Comparison of ENCODE assay signal across 22 cellular contexts in genomic region chr16:57794849-57795430, GRCh38. TPM values are rescaled to one million over a fixed set of nuclear protein-coding genes. Genes with fewer than 3 reads are reported as not detected.
A peak's percentile ranks its signal among the peaks of the same experiment; 100 is the strongest.
DNase-seq lines count a peak whose midpoint lies in the region; ATAC-seq, FAIRE-seq and TF ChIP-seq lines count a peak whose summit lies in the region.
"Had no signal": no experiment of that assay in that cellular context is flagged by ENCODE, and none has a peak within 500 bp of the region (broad histone marks: within the 10 kb centered on the region; RNA-seq: fewer than 3 reads in every experiment).

No MANE protein-coding gene starts in this region.

- H3K36me3 Mint-ChIP-seq in nephron (ENCODE audit: low read depth), result no peaks in the 10 kb centered on the region
- H3K36me3 Mint-ChIP-seq: activated CD8-positive, alpha-beta memory T cell treated with anti-CD3 and anti-CD28 coated beads, Interleukin-2, amount 10 ng/mL, durations not matched to agents 7 days and 5 days; CD8-positive, alpha-beta T cell; stimulated activated naive B cell treated with anti-CD40 and anti-IgM and Interleukin-4, amounts not matched to agents 10 μg/mL and 1 μg/mL and 100 μg/mL, for 72 hours had no signal

- H3K9ac ChIP-seq in KMS-11 (no peak overlapping the region), K562 (ENCODE audit: insufficient read depth in 1 of 2, low read depth in 2 of 2, low read length in 2 of 2) (peak overlapping the region in 1 of 2 experiments; percentile 51; a peak in 2 of 4 replicates)

- TF ChIP-seq CTCF in A673 (conservative IDR thresholded peaks at IDR 0.05; ENCODE audit: low read depth, low read length) (no peak), KMS-11 (conservative IDR thresholded peaks at IDR 0.05; ENCODE audit: low read depth, low read length) (no peak), K562 (IDR thresholded peaks at IDR 0.05 in 2 of 3, conservative IDR thresholded peaks at IDR 0.05 in 1 of 3; ENCODE audit: insufficient read depth in 2 of 3, low read depth in 1 of 3, low read length in 3 of 3) (no peak), nephron (IDR thresholded peaks at IDR 0.05; ENCODE audit: unreplicated experiment in 3 of 3) (no peak), ovary (IDR thresholded peaks at IDR 0.05) (no peak)

- H3K36me3 ChIP-seq in A673 (ENCODE audit: insufficient read depth, low read length, poor library complexity, severe bottlenecking) (peaks cover 75% of the 10 kb centered on the region), KMS-11 (ENCODE audit: insufficient read depth) (no peaks in the 10 kb centered on the region), K562 (ENCODE audit: control insufficient read depth, insufficient read depth, low read length) (peaks cover 82% of the 10 kb centered on the region), ovary (no peaks in the 10 kb centered on the region)
- H3K36me3 ChIP-seq: colonic mucosa had no signal

- no peak for TF ChIP-seq EP300 in K562 (IDR thresholded peaks at IDR 0.05; ENCODE audit: low read length)
- TF ChIP-seq EP300 in ovary (IDR thresholded peaks at IDR 0.05), result no peak

- H2AFZ ChIP-seq in KMS-11 (ENCODE audit: low read depth), result peak overlapping the region; percentile 38; the same call in 1 of the 2 replicates
- no peak overlapping the region for H2AFZ ChIP-seq in K562 (ENCODE audit: low read depth, low read length)

- H3K4me1 ChIP-seq in A673 (ENCODE audit: insufficient read depth, low read length, poor library complexity, severe bottlenecking), result peaks cover 29% of the 10 kb centered on the region
- H3K4me1 ChIP-seq in KMS-11 (ENCODE audit: low read depth, poor library complexity, severe bottlenecking), result peaks cover 31% of the 10 kb centered on the region
- peaks cover 18 to 38% of the 10 kb centered on the region in 2 experiments for H3K4me1 ChIP-seq in K562 (replicated peaks in 1 of 2; ENCODE audit: control insufficient read depth in 2 of 2, insufficient read depth in 2 of 2, low read length in 2 of 2)
- H3K4me1 ChIP-seq in ovary (ENCODE audit: insufficient read depth), result no peaks in the 10 kb centered on the region

- H3K27ac ChIP-seq in A673 (ENCODE audit: low read depth, low read length, poor library complexity, severe bottlenecking), result peak overlapping the region; percentile 94
- H3K27ac ChIP-seq in KMS-11, result no peak overlapping the region
- H3K27ac ChIP-seq in K562 (ENCODE audit: extremely low read depth, low read depth, low read length), result no peak overlapping the region
- H3K27ac ChIP-seq in ovary, result no peak overlapping the region
- H3K27ac ChIP-seq: colonic mucosa had no signal

- CTCF ChIA-PET in A673 (lab: Charles Lee) (interaction anchor here (0.9 to 1.3 kb wide), 3 partner anchors 19 to 104 kb away, joined by 3 to 14 read pairs (median 3); no protein-coding TSS in a partner anchor), K562 (lab: Yijun Ruan, JAX; ENCODE audit: low intra/inter-chr PET ratio) (no interaction called here)

- H3K9me1 ChIP-seq in K562 (ENCODE audit: control insufficient read depth, insufficient read depth, low read length), result no peaks in the 10 kb centered on the region

- no peaks in the 10 kb centered on the region for H3K9me3 ChIP-seq in A673 (ENCODE audit: low read depth, low read length, poor library complexity, severe bottlenecking)
- no peaks in the 10 kb centered on the region for H3K9me3 ChIP-seq in K562 (replicated peaks; ENCODE audit: control insufficient read depth, insufficient read depth, low read depth, low read length)
- no peaks in the 10 kb centered on the region for H3K9me3 ChIP-seq in ovary
- H3K9me3 ChIP-seq: colonic mucosa had no signal

- H3K4me2 ChIP-seq in KMS-11 (no peak overlapping the region), K562 (ENCODE audit: insufficient read depth, low read length) (no peak overlapping the region)

- in situ Hi-C loops in K562 (cut with MboI), result no loop called here

- peak overlapping the region in 2 of 3 experiments; percentile 63 to 68 for H3K27ac Mint-ChIP-seq in nephron
- H3K27ac Mint-ChIP-seq: activated B cell treated with CpG ODN at 0.5 μM for 24 hours; activated CD8-positive, alpha-beta memory T cell treated with anti-CD3 and anti-CD28 coated beads, Interleukin-2, amount 10 ng/mL, durations not matched to agents 7 days and 5 days; activated naive CD8-positive, alpha-beta T cell treated with anti-CD3 and anti-CD28 coated beads, Interleukin-2, amount 50 U/mL, for 24 hours; activated T-cell treated with anti-CD3 and anti-CD28 coated beads, Interleukin-2, amount 50 U/mL, for 72 hours; B cell; CD8-positive, alpha-beta T cell; stimulated activated naive B cell treated with anti-CD40 and anti-IgM and Interleukin-4, amounts not matched to agents 10 μg/mL and 1 μg/mL and 100 μg/mL, for 72 hours had no signal

- ATAC-seq in K562 (no peak; the same call in 2 of the 3 replicates), GM19328 (IDR thresholded peaks at IDR 0.05; ENCODE audit: unreplicated experiment) (no peak)

- TF ChIP-seq POLR2A in K562 (conservative IDR thresholded peaks at IDR 0.05) (no peak), ovary (IDR thresholded peaks at IDR 0.05) (no peak)

- no peak for DNase-seq in A673 (ENCODE audit: low spot score)
- no peak for DNase-seq in K562 (ENCODE audit: extremely low read depth in 1 of 4, low spot score in 3 of 4)
- DNase-seq in stimulated activated CD4-positive, alpha-beta T cell treated with anti-CD3 and anti-CD28 coated beads, Interleukin-1b, Interleukin-23, amount 100 ng/mL, for 48 hours, result no peak
- no peak for DNase-seq in iPS-NIHi7 (ENCODE audit: extremely low spot score)
- DNase-seq in ovary, result no peak
- DNase-seq: activated B cell treated with CpG ODN at 0.5 μM for 24 hours; activated naive CD4-positive, alpha-beta T cell; activated naive CD8-positive, alpha-beta T cell treated with anti-CD3 and anti-CD28 coated beads, Interleukin-2, amount 50 U/mL, for 24 hours; colonic mucosa; effector CD8-positive, alpha-beta T cell; NCI-H1417 treated with DMSO at 0.1 percent for 48 hours; stimulated activated naive B cell treated with anti-CD40 and anti-IgM and Interleukin-4, amounts not matched to agents 10 μg/mL and 1 μg/mL and 100 μg/mL, for 72 hours had no signal

- H3K79me2 ChIP-seq in KMS-11 (ENCODE audit: insufficient read depth, low read depth) (no peaks in the 10 kb centered on the region), K562 (ENCODE audit: control insufficient read depth, insufficient read depth, low read length) (peaks cover 26% of the 10 kb centered on the region)

- H3K27me3 ChIP-seq in A673 (replicated peaks; ENCODE audit: insufficient read depth, low read depth, low read length, poor library complexity) (no peaks in the 10 kb centered on the region), KMS-11 (ENCODE audit: insufficient read depth, low read depth) (no peaks in the 10 kb centered on the region), K562 (ENCODE audit: control insufficient read depth in 2 of 2, insufficient read depth in 2 of 2, low read length in 2 of 2) (no peaks in the 10 kb centered on the region), ovary (no peaks in the 10 kb centered on the region)
- H3K27me3 ChIP-seq: colonic mucosa had no signal

- intact Hi-C loops in A673 (cut with micrococcal nuclease; ENCODE audit: unreplicated experiment) (loop anchor here (5.0 kb wide), 2 partner anchors 67 to 207 kb away; partner anchors contain the start of genes USB1 and ZNF319), K562 (cut with micrococcal nuclease) (loop anchor here (1.0 kb wide), 1 partner anchor 68 kb away; no protein-coding TSS in a partner anchor), ovary (cut with DNase I) (loop anchor here in 1 of 4 donors (5.0 kb wide), 1 partner anchor 67 kb away; no protein-coding TSS in a partner anchor)

- peaks cover 8% of the 10 kb centered on the region for H3K27me3 Mint-ChIP-seq in nephron (ENCODE audit: low read depth)

- no peaks in the 10 kb centered on the region for H3K9me3 Mint-ChIP-seq in nephron
- H3K9me3 Mint-ChIP-seq: activated B cell treated with CpG ODN at 0.5 μM for 24 hours; activated naive CD8-positive, alpha-beta T cell treated with anti-CD3 and anti-CD28 coated beads, Interleukin-2, amount 50 U/mL, for 24 hours; activated T-cell treated with anti-CD3 and anti-CD28 coated beads, Interleukin-2, amount 50 U/mL, for 72 hours; CD8-positive, alpha-beta T cell; stimulated activated naive B cell treated with anti-CD40 and anti-IgM and Interleukin-4, amounts not matched to agents 10 μg/mL and 1 μg/mL and 100 μg/mL, for 72 hours had no signal

- H3K4me1 Mint-ChIP-seq in nephron, result peaks cover 37% of the 10 kb centered on the region

- no peak overlapping the region for H3K4me3 ChIP-seq in A673 (ENCODE audit: low read depth, low read length, poor library complexity, severe bottlenecking)
- no peak overlapping the region for H3K4me3 ChIP-seq in KMS-11 (IDR thresholded peaks at IDR 0.05; ENCODE audit: insufficient read depth, low read depth, low read length)
- no peak overlapping the region for H3K4me3 ChIP-seq in K562
- H3K4me3 ChIP-seq in ovary, result no peak overlapping the region
- H3K4me3 ChIP-seq: colonic mucosa had no signal

- TF ChIP-seq RAD21 in K562 (CRISPR knock-in tag; conservative IDR thresholded peaks at IDR 0.05 in 1 of 2, IDR thresholded peaks at IDR 0.05 in 1 of 2), result no peak

- POLR2A ChIA-PET in A673 (lab: Charles Lee; ENCODE audit: low non-redundant PET), result interaction anchor here (1.1 kb wide), 1 partner anchor 64 kb away, joined by 5 read pairs; no protein-coding TSS in a partner anchor
- POLR2A ChIA-PET in K562 (lab: Yijun Ruan, JAX), result interaction anchor here (1.0 to 3.5 kb wide), 2 partner anchors 10 to 72 kb away, joined by 5 to 15 read pairs; no protein-coding TSS in a partner anchor

- no peak overlapping the region for H3K4me3 Mint-ChIP-seq in nephron
- H3K4me3 Mint-ChIP-seq: activated B cell treated with CpG ODN at 0.5 μM for 24 hours; activated CD8-positive, alpha-beta memory T cell treated with anti-CD3 and anti-CD28 coated beads, Interleukin-2, amount 10 ng/mL, durations not matched to agents 7 days and 5 days; activated naive CD8-positive, alpha-beta T cell treated with anti-CD3 and anti-CD28 coated beads, Interleukin-2, amount 50 U/mL, for 24 hours; activated T-cell treated with anti-CD3 and anti-CD28 coated beads, Interleukin-2, amount 50 U/mL, for 72 hours; B cell; CD8-positive, alpha-beta T cell; stimulated activated naive B cell treated with anti-CD40 and anti-IgM and Interleukin-4, amounts not matched to agents 10 μg/mL and 1 μg/mL and 100 μg/mL, for 72 hours had no signal

- BruUV-seq in A673 (replicated peaks; lab: Mats Ljungman, UMichigan), result no TSS peak
- BruUV-seq in K562 (replicated peaks; lab: Mats Ljungman, UMichigan), result no TSS peak

- WGBS in K562 (ENCODE audit: insufficient coverage, low coverage, missing lambda C conversion rate), result 89% methylated on average over 16 of the region's 18 CpGs
- 91 to 95% (median 92%) methylated on average over 18 of the region's 18 CpGs for WGBS in ovary, 3 donors

- no peaks in the 10 kb centered on the region for H4K20me1 ChIP-seq in KMS-11 (ENCODE audit: insufficient read depth)
- H4K20me1 ChIP-seq in K562 (replicated peaks; ENCODE audit: control insufficient read depth, insufficient read depth, low read length), result no peaks in the 10 kb centered on the region

- FAIRE-seq in K562 (lab: Jason Lieb, UNC), result no peak
- FAIRE-seq: astrocyte, H54, urothelium cell line had no signal

RNA-seq across cellular contexts. Expression of gene KIFC3, which starts 7.4 kb away (rescaled TPM):
- total RNA-seq in A673 (2021) (198 and 201 TPM in 2 replicates), K562 (2014; rRNA removed) (103 and 106 TPM in 2 replicates), K562 (2014; rRNA removed; fragmentation: Illumina TruSeq; extraction: Trizol) (19.0 and 22.9 TPM in 2 replicates), K562 (2015; rRNA removed; fragmentation: Illumina TruSeq; extraction: Trizol) (26.2 and 28.4 TPM in 2 replicates), K562 (2021) (94.5 and 105 TPM in 2 replicates), ovary (10 to 100 TPM; 21.3 to 54.0 (median 37.5) TPM)
- 164 and 411 TPM in 2 replicates for total RNA-seq in K562 (2011; cell fraction: chromatin; rRNA removed; ENCODE audit: low replicate concordance)
- total RNA-seq in K562 (2011; cell fraction: nucleolus; rRNA removed), result 182 and 194 TPM in 2 replicates
- total RNA-seq in K562 (2011; cell fraction: nucleoplasm; rRNA removed), result 159 and 191 TPM in 2 replicates
- polyA plus RNA-seq in K562 (2011; rRNA removed) (53.3 and 63.5 TPM in 2 replicates), K562 (2014; fragmentation: Illumina TruSeq; extraction: Trizol) (20.2 and 47.1 TPM in 2 replicates), K562 (2014; fragmentation: Nextera tagmentation; extraction: Ambion mirVana) (under 1 TPM; 0.23 to 0.96 TPM), K562 (2014; rRNA removed) (78.1 and 80.3 TPM in 2 replicates), ovary (10 to 100 TPM in 1 of 2 donors, 1 to 10 TPM in 1; 4.6 to 16.0 TPM)
- 55.1 and 112 TPM in 2 replicates for polyA plus RNA-seq in K562 (2011; cell fraction: cytosol; rRNA removed)
- 117 and 212 TPM in 2 replicates for polyA plus RNA-seq in K562 (2011; cell fraction: nucleus; rRNA removed)
- polyA plus RNA-seq in K562 (2012), result 52.0 and 117 TPM in 2 replicates
- polyA minus RNA-seq in K562 (2011; rRNA and poly(A)+ RNA removed), result 30.1 and 42.3 TPM in 2 replicates
- 44.9 and 52.3 TPM in 2 replicates for polyA minus RNA-seq in K562 (2011; cell fraction: cytosol; rRNA and poly(A)+ RNA removed)
- polyA minus RNA-seq in K562 (2011; cell fraction: nucleus; rRNA and poly(A)+ RNA removed), result 83.2 and 86.6 TPM in 2 replicates

RNA-seq across cellular contexts. Expression of gene KATNB1, which starts 59.4 kb away (rescaled TPM):
- total RNA-seq in A673 (2021), result 55.7 and 58.5 TPM in 2 replicates
- 32.2 and 108 TPM in 2 replicates for total RNA-seq in K562 (2011; cell fraction: chromatin; rRNA removed; ENCODE audit: low replicate concordance)
- 85.9 and 107 TPM in 2 replicates for total RNA-seq in K562 (2011; cell fraction: nucleolus; rRNA removed)
- total RNA-seq in K562 (2011; cell fraction: nucleoplasm; rRNA removed), result 35.6 and 47.7 TPM in 2 replicates
- total RNA-seq in K562 (2014; rRNA removed), result 41.7 and 49.9 TPM in 2 replicates
- total RNA-seq in K562 (2014; rRNA removed; fragmentation: Illumina TruSeq; extraction: Trizol), result 11.0 and 12.4 TPM in 2 replicates
- total RNA-seq in K562 (2015; rRNA removed; fragmentation: Illumina TruSeq; extraction: Trizol), result 16.2 and 19.2 TPM in 2 replicates
- total RNA-seq in K562 (2021), result 50.2 and 52.6 TPM in 2 replicates
- polyA plus RNA-seq in K562 (2011; rRNA removed), result 21.9 and 35.8 TPM in 2 replicates
- polyA plus RNA-seq in K562 (2011; cell fraction: cytosol; rRNA removed), result 23.3 and 42.8 TPM in 2 replicates
- 157 and 196 TPM in 2 replicates for polyA plus RNA-seq in K562 (2011; cell fraction: nucleus; rRNA removed)
- 32.5 and 46.3 TPM in 2 replicates for polyA plus RNA-seq in K562 (2012)
- polyA plus RNA-seq in K562 (2014; fragmentation: Illumina TruSeq; extraction: Trizol), result 34.2 and 55.7 TPM in 2 replicates
- 1 to 10 TPM; 1.2 to 2.6 TPM for polyA plus RNA-seq in K562 (2014; fragmentation: Nextera tagmentation; extraction: Ambion mirVana)
- 39.6 and 48.0 TPM in 2 replicates for polyA plus RNA-seq in K562 (2014; rRNA removed)
- 9.4 and 10.4 TPM in 2 replicates for polyA minus RNA-seq in K562 (2011; rRNA and poly(A)+ RNA removed)
- 17.7 and 29.2 TPM in 2 replicates for polyA minus RNA-seq in K562 (2011; cell fraction: cytosol; rRNA and poly(A)+ RNA removed)
- 35.1 and 38.8 TPM in 2 replicates for polyA minus RNA-seq in K562 (2011; cell fraction: nucleus; rRNA and poly(A)+ RNA removed)
- 10 to 100 TPM in 5 of 7 donors, 1 to 10 TPM in 2; 7.7 to 20.2 (median 14.9) TPM for total RNA-seq in ovary
- polyA plus RNA-seq in ovary, result 10 to 100 TPM in 1 of 2 donors, 1 to 10 TPM in 1; 3.4 to 11.0 TPM
